Comparison of ENCODE assay signal across 1 cellular context in the genomic region with DNA sequence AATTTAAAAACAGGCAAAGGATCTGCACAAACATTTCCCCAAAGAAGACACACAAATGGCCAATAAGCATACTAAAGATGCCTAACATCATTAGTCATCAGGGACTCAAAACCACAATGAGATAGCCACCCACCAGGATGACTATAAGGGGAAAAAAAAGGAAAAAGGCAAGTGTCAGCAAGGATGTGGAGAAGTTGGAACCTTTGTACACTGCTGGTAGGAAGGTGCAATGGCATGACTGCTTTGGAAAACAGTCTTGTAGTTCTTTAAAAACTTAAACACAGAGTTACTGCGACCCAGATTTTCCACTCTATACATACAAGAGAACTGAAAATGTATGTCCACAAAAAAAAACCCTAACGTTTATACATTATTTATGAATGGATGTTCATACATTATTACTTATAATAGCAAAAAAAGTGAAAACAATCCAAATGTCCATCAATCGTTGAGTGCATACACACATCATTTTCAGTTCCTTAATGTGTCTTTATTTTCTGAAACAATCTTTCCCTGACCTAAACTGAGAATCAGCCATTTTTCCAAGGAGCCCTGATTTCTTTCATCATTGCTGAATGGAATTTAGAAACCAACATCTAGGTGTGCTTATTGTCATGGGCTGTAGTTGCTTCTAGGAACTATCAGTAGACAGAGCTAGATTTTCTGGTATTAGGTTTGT.
TF ChIP-seq lines count a peak whose summit lies in the region.

No MANE protein-coding gene starts in this region.

TF ChIP-seq in HCT116, 20 proteins besides CTCF, POLR2A, EP300 and RAD21 (continued from another document):
- TF ChIP-seq ZBTB33 (IDR thresholded peaks at IDR 0.05; ENCODE audit: extremely low read depth, insufficient replicate concordance, low read length) (no peak), TCF7L2 (IDR thresholded peaks at IDR 0.05; ENCODE audit: borderline replicate concordance, extremely low read depth, insufficient read depth, insufficient read length) (no peak), POLR2AphosphoS5 (IDR thresholded peaks at IDR 0.05; ENCODE audit: low read depth, low read length) (no peak; the same call in 1 of the 2 replicates), EZH2 (IDR thresholded peaks at IDR 0.05) (no peak), YY1 (IDR thresholded peaks at IDR 0.05; ENCODE audit: extremely low read depth, insufficient replicate concordance, low read depth, low read length) (no peak), FOSL1 (IDR thresholded peaks at IDR 0.05; ENCODE audit: low read depth) (peak; percentile 88), ZNF274 (IDR thresholded peaks at IDR 0.05; ENCODE audit: low read depth, low read length) (no peak), CBX3 (IDR thresholded peaks at IDR 0.05; ENCODE audit: low read depth) (peak; percentile 91)
- TF ChIP-seq, protein P1, sequence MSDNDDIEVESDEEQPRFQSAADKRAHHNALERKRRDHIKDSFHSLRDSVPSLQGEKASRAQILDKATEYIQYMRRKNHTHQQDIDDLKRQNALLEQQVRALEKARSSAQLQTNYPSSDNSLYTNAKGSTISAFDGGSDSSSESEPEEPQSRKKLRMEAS (IDR thresholded peaks at IDR 0.05): no peak
- TF ChIP-seq, protein P2, sequence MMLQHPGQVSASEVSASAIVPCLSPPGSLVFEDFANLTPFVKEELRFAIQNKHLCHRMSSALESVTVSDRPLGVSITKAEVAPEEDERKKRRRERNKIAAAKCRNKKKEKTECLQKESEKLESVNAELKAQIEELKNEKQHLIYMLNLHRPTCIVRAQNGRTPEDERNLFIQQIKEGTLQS (IDR thresholded peaks at IDR 0.05): 0 out of 2 replicates have a peak, but pooled peaks have one; percentile 43
TF ChIP-seq in HCT116: peak in this region for 8.
